In the genomic region with DNA sequence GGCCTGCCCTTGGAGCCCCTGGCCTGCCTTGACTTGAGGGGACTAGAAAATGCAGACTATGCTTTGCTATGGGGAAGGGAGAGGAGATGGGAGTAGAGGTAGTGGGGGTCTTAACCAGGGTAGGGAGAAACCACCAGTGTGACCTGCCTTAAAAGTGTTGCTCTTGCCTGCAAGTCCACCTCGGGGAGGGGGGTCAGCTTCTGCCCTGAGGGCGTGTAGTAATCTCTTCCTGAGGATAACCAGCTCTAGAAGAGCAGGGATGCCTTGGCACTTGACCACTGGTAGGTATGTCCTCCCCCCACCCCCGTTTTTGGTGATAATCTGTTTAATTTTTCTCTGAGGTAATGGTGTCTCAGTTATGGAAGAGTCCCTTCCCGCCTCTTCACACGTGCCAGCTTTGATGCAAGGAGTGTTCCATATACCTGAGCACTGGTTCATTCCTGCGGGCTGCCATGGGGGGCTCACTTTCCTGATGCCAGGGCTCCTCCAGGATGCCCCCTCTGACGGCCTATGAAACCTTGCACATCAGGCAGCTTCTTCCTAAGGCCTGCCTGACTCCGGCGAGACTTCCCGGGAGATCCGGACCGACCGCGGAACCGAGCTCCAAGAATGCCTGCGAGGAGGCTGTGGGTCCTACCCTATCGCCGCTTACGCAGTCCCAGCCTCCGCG, we compare ENCODE assay signal across 2 cellular contexts.
A peak's percentile ranks its signal among the peaks of the same experiment; 100 is the strongest.
TF ChIP-seq lines count a peak whose summit lies in the region.

No MANE protein-coding gene starts in this region.

TF ChIP-seq in A549, 52 proteins besides CTCF, POLR2A, EP300 and RAD21:
- TF ChIP-seq RARB (CRISPR knock-in tag; IDR thresholded peaks at IDR 0.05): no peak
- TF ChIP-seq ESRRA (IDR thresholded peaks at IDR 0.05; ENCODE audit: borderline replicate concordance, low read length): no peak
- TF ChIP-seq NPAS2 (CRISPR knock-in tag; IDR thresholded peaks at IDR 0.05; ENCODE audit: borderline replicate concordance): no peak
- TF ChIP-seq HOXB13 (CRISPR knock-in tag; IDR thresholded peaks at IDR 0.05; ENCODE audit: low read depth): no peak
- TF ChIP-seq, protein P1, sequence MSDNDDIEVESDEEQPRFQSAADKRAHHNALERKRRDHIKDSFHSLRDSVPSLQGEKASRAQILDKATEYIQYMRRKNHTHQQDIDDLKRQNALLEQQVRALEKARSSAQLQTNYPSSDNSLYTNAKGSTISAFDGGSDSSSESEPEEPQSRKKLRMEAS (IDR thresholded peaks at IDR 0.05): peak; percentile 51
- TF ChIP-seq HOXA7 (CRISPR knock-in tag; IDR thresholded peaks at IDR 0.05): no peak
- TF ChIP-seq ATOH8 (CRISPR knock-in tag; IDR thresholded peaks at IDR 0.05; ENCODE audit: low read depth): no peak
- TF ChIP-seq MYC (IDR thresholded peaks at IDR 0.05; ENCODE audit: borderline replicate concordance, low read length): no peak
- no peak for TF ChIP-seq CBX8 (IDR thresholded peaks at IDR 0.05)
- TF ChIP-seq E2F6 (IDR thresholded peaks at IDR 0.05; ENCODE audit: borderline replicate concordance, low read depth): peak; percentile 87
- TF ChIP-seq HOXB5 (CRISPR knock-in tag; IDR thresholded peaks at IDR 0.05): no peak
- TF ChIP-seq JUN (IDR thresholded peaks at IDR 0.05): no peak
- TF ChIP-seq CHD4 (IDR thresholded peaks at IDR 0.05; ENCODE audit: borderline replicate concordance): no peak
- TF ChIP-seq HDAC2 (IDR thresholded peaks at IDR 0.05): no peak
- no peak for TF ChIP-seq BHLHE40 (IDR thresholded peaks at IDR 0.05; ENCODE audit: low read depth, low read length)
- TF ChIP-seq PHF8 (IDR thresholded peaks at IDR 0.05; ENCODE audit: borderline replicate concordance, low read depth): no peak; the same call in 1 of the 2 replicates
- peak; percentile 24; the same call in 1 of the 2 replicates for TF ChIP-seq JUNB (IDR thresholded peaks at IDR 0.05)
- no peak for TF ChIP-seq MAZ (IDR thresholded peaks at IDR 0.05; ENCODE audit: borderline replicate concordance, low read depth, low read length)

TF ChIP-seq in GM12891, 5 proteins besides CTCF, POLR2A, EP300 and RAD21:
- TF ChIP-seq TAF1 (IDR thresholded peaks at IDR 0.05; ENCODE audit: low read depth, low read length): no peak
- TF ChIP-seq SPI1 (IDR thresholded peaks at IDR 0.05; ENCODE audit: low read depth, low read length): no peak
